Comparison of ENCODE assay signal across 35 cellular contexts in genomic region chr5:30450153-30450552, GRCh38.
"Had no signal": no experiment of that assay in that cellular context is flagged by ENCODE, and none has a peak within 500 bp of the region (broad histone marks: within the 10 kb centered on the region; RNA-seq: fewer than 3 reads in every experiment).

No MANE protein-coding gene starts in this region.

- ATAC-seq: activated CD8-positive, alpha-beta T cell treated with anti-CD3 and anti-CD28 coated beads for 36 hours; activated naive CD4-positive, alpha-beta T cell treated with anti-CD3 and anti-CD28 coated beads, Interleukin-2, amount 50 U/mL, for 72 hours; activated T-cell treated with anti-CD3 and anti-CD28 coated beads, Interleukin-2, amount 50 U/mL, for 4 hours; activated T-cell treated with anti-CD3 and anti-CD28 coated beads, Interleukin-2, amount 50 U/mL, for 72 hours; activated T-helper 17 cell treated with anti-CD3 and anti-CD28 coated beads, Interleukin-2, amount 50 U/mL, for 72 hours; body of pancreas had no signal

- H3K4me3 Mint-ChIP-seq: activated B cell treated with CpG ODN at 0.5 μM for 24 hours; activated CD4-positive, alpha-beta memory T cell treated with anti-CD3 and anti-CD28 coated beads for 36 hours; activated CD4-positive, alpha-beta T cell treated with anti-CD3 and anti-CD28 coated beads, Interleukin-2, amount 10 ng/mL, durations not matched to agents 24 days and 14 days; activated CD8-positive, alpha-beta T cell treated with anti-CD3 and anti-CD28 coated beads for 36 hours; activated naive CD4-positive, alpha-beta T cell treated with anti-CD3 and anti-CD28 coated beads for 36 hours; activated naive CD8-positive, alpha-beta T cell treated with anti-CD3 and anti-CD28 coated beads for 36 hours; activated T-cell treated with anti-CD3 and anti-CD28 coated beads, Interleukin-2, amount 50 U/mL, for 4 hours; activated T-cell treated with anti-CD3 and anti-CD28 coated beads, Interleukin-2, amount 50 U/mL, for 72 hours; activated T-helper 1 cell treated with anti-CD3 and anti-CD28 coated beads, Interleukin-12 subunit alpha, Interleukin-12 subunit beta, Interleukin-2, Interleukin-4 antibody, amounts not matched to agents 30 ng/mL and 10 ng/mL and 1 ng/mL, durations not matched to agents 14 hours and 24 hours and 36 hours; activated T-helper 17 cell treated with anti-CD3 and anti-CD28 coated beads, Interleukin-2, amount 50 U/mL, for 72 hours; T-helper 2 cell treated with Interferon-gamma antibody and Interleukin-4, amounts not matched to agents 5 μg/mL and 100 μg/mL, for 36 hours had no signal

- FAIRE-seq: astrocyte, TTC549 had no signal

- H3K27ac Mint-ChIP-seq: activated B cell treated with CpG ODN at 0.5 μM for 24 hours; activated CD4-positive, alpha-beta memory T cell treated with anti-CD3 and anti-CD28 coated beads for 36 hours; activated CD4-positive, alpha-beta T cell treated with anti-CD3 and anti-CD28 coated beads, Interleukin-2, amount 10 ng/mL, durations not matched to agents 24 days and 14 days; activated CD8-positive, alpha-beta T cell treated with anti-CD3 and anti-CD28 coated beads for 36 hours; activated naive CD4-positive, alpha-beta T cell treated with anti-CD3 and anti-CD28 coated beads for 36 hours; activated naive CD4-positive, alpha-beta T cell treated with anti-CD3 and anti-CD28 coated beads, Interleukin-2, amount 50 U/mL, for 72 hours; activated naive CD8-positive, alpha-beta T cell treated with anti-CD3 and anti-CD28 coated beads for 36 hours; activated T-cell treated with anti-CD3 and anti-CD28 coated beads, Interleukin-2, amount 50 U/mL, for 72 hours; activated T-helper 1 cell treated with anti-CD3 and anti-CD28 coated beads, Interleukin-12 subunit alpha, Interleukin-12 subunit beta, Interleukin-2, Interleukin-4 antibody, amounts not matched to agents 30 ng/mL and 10 ng/mL and 1 ng/mL, durations not matched to agents 14 hours and 24 hours and 36 hours; activated T-helper 17 cell treated with anti-CD3 and anti-CD28 coated beads, Interleukin-2, amount 50 U/mL, for 72 hours; T-helper 2 cell treated with Interferon-gamma antibody and Interleukin-4, amounts not matched to agents 5 μg/mL and 100 μg/mL, for 36 hours had no signal

- H3K27me3 ChIP-seq: adrenal gland, body of pancreas, brain microvascular endothelial cell, breast epithelium had no signal

- H3K36me3 Mint-ChIP-seq: activated CD4-positive, alpha-beta memory T cell treated with anti-CD3 and anti-CD28 coated beads for 36 hours; activated naive CD4-positive, alpha-beta T cell treated with anti-CD3 and anti-CD28 coated beads, Interleukin-2, amount 50 U/mL, for 72 hours; activated naive CD8-positive, alpha-beta T cell treated with anti-CD3 and anti-CD28 coated beads for 36 hours had no signal

- H3K36me3 ChIP-seq: adrenal gland, brain microvascular endothelial cell, breast epithelium had no signal

- DNase-seq: activated B cell treated with CpG ODN at 0.5 μM for 24 hours; activated CD4-positive, alpha-beta memory T cell treated with anti-CD3 and anti-CD28 coated beads for 36 hours; activated CD4-positive, alpha-beta T cell treated with anti-CD3 and anti-CD28 coated beads for 4 hours; activated CD4-positive, alpha-beta T cell treated with anti-CD3 and anti-CD28 coated beads, Interleukin-2, amount 10 ng/mL, durations not matched to agents 24 days and 14 days; activated CD4-positive, alpha-beta T cell treated with anti-CD3 and anti-CD28 coated beads, Interleukin-2, amount 50 U/mL, for 1 hour; activated CD4-positive, alpha-beta T cell treated with anti-CD3 and anti-CD28 coated beads, Interleukin-2, amount 50 U/mL, for 4 hours; activated CD4-positive, CD25-positive, alpha-beta regulatory T cell treated with anti-CD3 and anti-CD28 coated beads, Interleukin-2, amount 50 U/mL, for 72 hours; activated CD8-positive, alpha-beta memory T cell treated with anti-CD3 and anti-CD28 coated beads, Interleukin-2, amount 50 U/mL, for 4 hours; activated CD8-positive, alpha-beta T cell treated with anti-CD3 and anti-CD28 coated beads for 36 hours; activated effector memory CD4-positive, alpha-beta T cell treated with anti-CD3 and anti-CD28 coated beads, Interleukin-2, amount 50 U/mL, for 16 hours; activated gamma-delta T cell treated with Interleukin-2 at 50 U/mL for 16 hours; activated naive CD4-positive, alpha-beta T cell; activated naive CD4-positive, alpha-beta T cell treated with anti-CD3 and anti-CD28 coated beads for 36 hours; activated naive CD4-positive, alpha-beta T cell treated with anti-CD3 and anti-CD28 coated beads, Interleukin-2, amount 50 U/mL, for 16 hours; activated naive CD8-positive, alpha-beta T cell treated with anti-CD3 and anti-CD28 coated beads for 36 hours; activated T-cell treated with anti-CD3 and anti-CD28 coated beads for 4 hours; activated T-cell treated with anti-CD3 and anti-CD28 coated beads, Interleukin-2, amount 50 U/mL, for 1 hour; activated T-cell treated with anti-CD3 and anti-CD28 coated beads, Interleukin-2, amount 50 U/mL, for 4 hours; activated T-cell treated with anti-CD3 and anti-CD28 coated beads, Interleukin-2, amount 50 U/mL, for 72 hours; adrenal gland; amniotic stem cell; aorta; body of pancreas; brain microvascular endothelial cell; central memory CD4-positive, alpha-beta T cell; T-helper 2 cell; T-helper 9 cell had no signal

- H3K4me1 Mint-ChIP-seq: activated B cell treated with CpG ODN at 0.5 μM for 24 hours; activated CD4-positive, alpha-beta T cell treated with anti-CD3 and anti-CD28 coated beads, Interleukin-2, amount 10 ng/mL, durations not matched to agents 24 days and 14 days; activated naive CD8-positive, alpha-beta T cell treated with anti-CD3 and anti-CD28 coated beads for 36 hours; activated T-helper 17 cell treated with anti-CD3 and anti-CD28 coated beads, Interleukin-2, amount 50 U/mL, for 72 hours had no signal

- H3K27me3 Mint-ChIP-seq: activated B cell treated with CpG ODN at 0.5 μM for 24 hours; activated CD4-positive, alpha-beta memory T cell treated with anti-CD3 and anti-CD28 coated beads for 36 hours; activated CD4-positive, alpha-beta T cell treated with anti-CD3 and anti-CD28 coated beads, Interleukin-2, amount 10 ng/mL, durations not matched to agents 24 days and 14 days; activated CD8-positive, alpha-beta T cell treated with anti-CD3 and anti-CD28 coated beads for 36 hours; activated naive CD8-positive, alpha-beta T cell treated with anti-CD3 and anti-CD28 coated beads for 36 hours; activated T-helper 17 cell treated with anti-CD3 and anti-CD28 coated beads, Interleukin-2, amount 50 U/mL, for 72 hours had no signal

- H3K9me3 ChIP-seq: adrenal gland, body of pancreas, breast epithelium had no signal

- H3K4me1 ChIP-seq: adrenal gland, body of pancreas, breast epithelium had no signal

- H3K27ac ChIP-seq: adrenal gland, body of pancreas, brain microvascular endothelial cell, breast epithelium, VCaP had no signal

- H3K4me3 ChIP-seq: adrenal gland, body of pancreas, breast epithelium had no signal
